Comparison of ENCODE assay signal across 14 cellular contexts in genomic region chr1:17874231-17874630, GRCh38.
A peak's percentile ranks its signal among the peaks of the same experiment; 100 is the strongest.
DNase-seq lines count a peak whose midpoint lies in the region; ATAC-seq, FAIRE-seq and TF ChIP-seq lines count a peak whose summit lies in the region.
"Had no signal": no experiment of that assay in that cellular context is flagged by ENCODE, and none has a peak within 500 bp of the region (broad histone marks: within the 10 kb centered on the region; RNA-seq: fewer than 3 reads in every experiment).

No MANE protein-coding gene starts in this region.

- H3K4me3 ChIP-seq in BJ (ENCODE audit: low read depth, low read length) (no peak overlapping the region), bronchial epithelial cell (ENCODE audit: low read depth, low read length) (no peak overlapping the region)
- H3K4me3 ChIP-seq: psoas muscle had no signal

- H3K36me3 ChIP-seq in BJ (ENCODE audit: control insufficient read depth, insufficient read depth, low read length) (no peaks in the 10 kb centered on the region), bronchial epithelial cell (ENCODE audit: control insufficient read depth, insufficient read depth, low read length) (no peaks in the 10 kb centered on the region)

- POLR2A ChIA-PET in BJ (lab: Charles Lee) = interaction anchor here (0.6 kb wide), 2 partner anchors 267 to 1082 kb away, joined by 3 read pairs; partner anchors contain the start of gene IFFO2

- DNase-seq in BJ (ENCODE audit: low read depth) = peak; percentile 78
- DNase-seq in LoVo (ENCODE audit: low spot score) = peak; percentile 39
- peak; percentile 73 for DNase-seq in bronchial epithelial cell (ENCODE audit: low read depth)
- DNase-seq in myocyte (ENCODE audit: low read depth) = peak; percentile 81
- no peak for DNase-seq in effector CD8-positive, alpha-beta T cell (lab: John Stamatoyannopoulos, UW)
- no peak for DNase-seq in NOMO-1 (lab: John Stamatoyannopoulos, UW; ENCODE audit: unreplicated experiment in 2 of 2)
- no peak for DNase-seq in NCI-H526 (lab: John Stamatoyannopoulos, UW)
- DNase-seq: activated CD8-positive, alpha-beta memory T cell treated with anti-CD3 and anti-CD28 coated beads for 24 hours; amygdala; NCI-H69; psoas muscle; T-helper 1 cell had no signal

- CTCF ChIA-PET in BJ (lab: Yijun Ruan, JAX) = interaction anchor here (1.3 kb wide), 1 partner anchor 213 kb away, joined by 3 read pairs; no protein-coding TSS in a partner anchor

- H3K27me3 ChIP-seq in BJ (ENCODE audit: control insufficient read depth, insufficient read depth, low read length) (no peaks in the 10 kb centered on the region), bronchial epithelial cell (ENCODE audit: control insufficient read depth, insufficient read depth, low read length) (no peaks in the 10 kb centered on the region)

- no peak for ATAC-seq in GM21360 (IDR thresholded peaks at IDR 0.05; ENCODE audit: unreplicated experiment)
- ATAC-seq: psoas muscle had no signal

- FAIRE-seq in bronchial epithelial cell (lab: Jason Lieb, UNC) = no peak
- FAIRE-seq: frontal cortex had no signal

- TF ChIP-seq CTCF in BJ (IDR thresholded peaks at IDR 0.05; ENCODE audit: insufficient read depth, low read depth, low read length) (no peak), bronchial epithelial cell (IDR thresholded peaks at IDR 0.05; ENCODE audit: insufficient read depth, low read length, severe bottlenecking) (no peak)

Comparison
In these comparisons a context has a peak if more than half of its experiments do, and no peak if none do; other contexts are left out.
1. DNase-seq: peak in BJ (single experiment), LoVo (single experiment), bronchial epithelial cell (single experiment) and myocyte (single experiment); none in effector CD8-positive, alpha-beta T cell (single experiment), NOMO-1 (0 of 2) and NCI-H526 (0 of 2).